In the genomic region with DNA sequence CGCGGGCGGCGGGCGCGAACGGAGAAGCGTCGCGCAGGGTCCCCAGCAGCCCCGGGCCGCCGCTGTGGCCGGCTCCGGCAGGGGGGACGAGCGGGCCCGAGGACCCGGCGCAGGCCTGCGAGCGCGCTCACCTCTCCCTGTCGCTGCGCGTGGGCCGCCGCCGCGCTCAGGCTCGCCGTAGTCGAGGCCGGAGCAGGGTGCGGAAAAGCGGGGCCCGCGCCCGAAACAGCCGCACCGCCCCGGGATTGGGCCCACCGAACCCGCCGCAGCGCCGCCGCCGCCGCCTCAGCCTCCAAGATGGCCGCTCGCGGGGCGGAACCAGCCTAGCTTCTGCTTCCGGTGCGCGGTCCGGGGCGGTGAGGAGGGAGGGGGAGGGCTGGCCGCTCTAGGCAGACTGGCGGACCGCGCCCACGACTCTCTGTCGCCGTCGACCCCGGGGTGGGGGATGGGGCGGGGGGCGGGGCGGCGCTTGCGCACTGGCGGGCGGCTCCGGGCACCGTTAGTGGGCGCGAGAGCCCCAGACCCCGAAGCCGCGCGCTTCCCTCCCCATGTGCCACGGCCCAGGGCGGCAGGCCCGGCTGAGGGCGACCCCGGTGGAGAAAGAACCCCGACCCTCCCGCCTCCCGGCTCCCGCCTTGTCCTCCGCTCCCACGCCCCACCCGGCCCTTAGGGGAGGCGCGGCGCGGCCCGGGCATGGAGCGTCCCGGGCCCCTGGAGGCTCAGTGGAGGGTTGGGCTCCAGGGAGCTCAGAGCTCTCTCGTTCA, we compare ENCODE assay signal across 1 cellular context.
TF ChIP-seq lines count a peak whose summit lies in the region.

A gene (minus strand): TSS at position 320 of the 764 bp plus-strand sequence. CDS start 5,862 bp downstream, outside the sequence.

TF ChIP-seq in HEK293, 187 proteins besides CTCF, POLR2A, EP300 and RAD21 (continued from another document and continues in another):
- TF ChIP-seq, protein P1, sequence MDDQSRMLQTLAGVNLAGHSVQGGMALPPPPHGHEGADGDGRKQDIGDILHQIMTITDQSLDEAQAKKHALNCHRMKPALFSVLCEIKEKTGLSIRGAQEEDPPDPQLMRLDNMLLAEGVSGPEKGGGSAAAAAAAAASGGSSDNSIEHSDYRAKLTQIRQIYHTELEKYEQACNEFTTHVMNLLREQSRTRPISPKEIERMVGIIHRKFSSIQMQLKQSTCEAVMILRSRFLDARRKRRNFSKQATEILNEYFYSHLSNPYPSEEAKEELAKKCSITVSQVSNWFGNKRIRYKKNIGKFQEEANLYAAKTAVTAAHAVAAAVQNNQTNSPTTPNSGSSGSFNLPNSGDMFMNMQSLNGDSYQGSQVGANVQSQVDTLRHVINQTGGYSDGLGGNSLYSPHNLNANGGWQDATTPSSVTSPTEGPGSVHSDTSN (CRISPR knock-in tag; IDR thresholded peaks at IDR 0.05) = peak; percentile 44; the same call in 1 of the 2 replicates
- TF ChIP-seq ZNF629 (tag by site-specific recombination; IDR thresholded peaks at IDR 0.05) = 0 out of 2 replicates have a peak, but pooled peaks have one; percentile 19
- 0 out of 2 replicates have a peak, but pooled peaks have one; percentile 29 for TF ChIP-seq ZNF600 (tag by site-specific recombination; IDR thresholded peaks at IDR 0.05)
- TF ChIP-seq ZEB2 (tag by site-specific recombination; IDR thresholded peaks at IDR 0.05) = peak; percentile 69; the same call in 1 of the 2 replicates
- TF ChIP-seq KLF9 (tag by site-specific recombination; IDR thresholded peaks at IDR 0.05; ENCODE audit: low read depth) = peak; percentile 62; the same call in 1 of the 2 replicates
- peak; percentile 53; the same call in 1 of the 2 replicates for TF ChIP-seq ZNF76 (tag by site-specific recombination; IDR thresholded peaks at IDR 0.05; ENCODE audit: borderline replicate concordance, low read depth)
- no peak for TF ChIP-seq GLIS2 (tag by site-specific recombination; IDR thresholded peaks at IDR 0.05)
- TF ChIP-seq, protein P2, sequence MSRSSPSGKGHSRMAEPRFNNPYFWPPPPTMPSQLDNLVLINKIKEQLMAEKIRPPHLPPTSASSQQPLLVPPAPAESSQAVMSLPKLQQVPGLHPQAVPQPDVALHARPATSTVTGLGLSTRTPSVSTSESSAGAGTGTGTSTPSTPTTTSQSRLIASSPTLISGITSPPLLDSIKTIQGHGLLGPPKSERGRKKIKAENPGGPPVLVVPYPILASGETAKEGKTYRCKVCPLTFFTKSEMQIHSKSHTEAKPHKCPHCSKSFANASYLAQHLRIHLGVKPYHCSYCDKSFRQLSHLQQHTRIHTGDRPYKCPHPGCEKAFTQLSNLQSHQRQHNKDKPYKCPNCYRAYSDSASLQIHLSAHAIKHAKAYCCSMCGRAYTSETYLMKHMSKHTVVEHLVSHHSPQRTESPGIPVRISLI (tag by site-specific recombination; IDR thresholded peaks at IDR 0.05) = no peak
- TF ChIP-seq, protein P3, sequence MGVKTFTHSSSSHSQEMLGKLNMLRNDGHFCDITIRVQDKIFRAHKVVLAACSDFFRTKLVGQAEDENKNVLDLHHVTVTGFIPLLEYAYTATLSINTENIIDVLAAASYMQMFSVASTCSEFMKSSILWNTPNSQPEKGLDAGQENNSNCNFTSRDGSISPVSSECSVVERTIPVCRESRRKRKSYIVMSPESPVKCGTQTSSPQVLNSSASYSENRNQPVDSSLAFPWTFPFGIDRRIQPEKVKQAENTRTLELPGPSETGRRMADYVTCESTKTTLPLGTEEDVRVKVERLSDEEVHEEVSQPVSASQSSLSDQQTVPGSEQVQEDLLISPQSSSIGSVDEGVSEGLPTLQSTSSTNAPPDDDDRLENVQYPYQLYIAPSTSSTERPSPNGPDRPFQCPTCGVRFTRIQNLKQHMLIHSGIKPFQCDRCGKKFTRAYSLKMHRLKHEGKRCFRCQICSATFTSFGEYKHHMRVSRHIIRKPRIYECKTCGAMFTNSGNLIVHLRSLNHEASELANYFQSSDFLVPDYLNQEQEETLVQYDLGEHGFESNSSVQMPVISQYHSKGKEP (tag by site-specific recombination; IDR thresholded peaks at IDR 0.05) = no peak
- peak; percentile 88 for TF ChIP-seq YY1 (tag by site-specific recombination; IDR thresholded peaks at IDR 0.05)
- TF ChIP-seq KLF1 (tag by site-specific recombination; IDR thresholded peaks at IDR 0.05) = peak; percentile 58
- TF ChIP-seq SP7 (tag by site-specific recombination; IDR thresholded peaks at IDR 0.05) = 0 out of 2 replicates have a peak, but pooled peaks have one; percentile 27
- peak; percentile 90 for TF ChIP-seq ZNF660 (tag by site-specific recombination; IDR thresholded peaks at IDR 0.05)
- peak; percentile 50; the same call in 1 of the 2 replicates for TF ChIP-seq ZBTB48 (tag by site-specific recombination; IDR thresholded peaks at IDR 0.05)
- peak; percentile 45; the same call in 1 of the 2 replicates for TF ChIP-seq GLIS1 (tag by site-specific recombination; IDR thresholded peaks at IDR 0.05)
- TF ChIP-seq ZSCAN30 (tag by site-specific recombination; IDR thresholded peaks at IDR 0.05) = peak; percentile 46
- peak; percentile 92 for TF ChIP-seq KLF8 (tag by site-specific recombination; IDR thresholded peaks at IDR 0.05)
- TF ChIP-seq PRDM1 (tag by site-specific recombination; IDR thresholded peaks at IDR 0.05) = no peak
- TF ChIP-seq ZBTB8A (tag by site-specific recombination; IDR thresholded peaks at IDR 0.05) = peak; percentile 83
- TF ChIP-seq IKZF3 (tag by site-specific recombination; IDR thresholded peaks at IDR 0.05) = no peak
- peak; percentile 47 for TF ChIP-seq ZNF335 (tag by site-specific recombination; conservative IDR thresholded peaks at IDR 0.05)
- no peak for TF ChIP-seq ZNF133 (tag by site-specific recombination; IDR thresholded peaks at IDR 0.05)
- TF ChIP-seq ZFHX2 (tag by site-specific recombination; conservative IDR thresholded peaks at IDR 0.05) = peak; percentile 80
- no peak for TF ChIP-seq ZNF707 (tag by site-specific recombination; IDR thresholded peaks at IDR 0.05)
- TF ChIP-seq, protein P4, sequence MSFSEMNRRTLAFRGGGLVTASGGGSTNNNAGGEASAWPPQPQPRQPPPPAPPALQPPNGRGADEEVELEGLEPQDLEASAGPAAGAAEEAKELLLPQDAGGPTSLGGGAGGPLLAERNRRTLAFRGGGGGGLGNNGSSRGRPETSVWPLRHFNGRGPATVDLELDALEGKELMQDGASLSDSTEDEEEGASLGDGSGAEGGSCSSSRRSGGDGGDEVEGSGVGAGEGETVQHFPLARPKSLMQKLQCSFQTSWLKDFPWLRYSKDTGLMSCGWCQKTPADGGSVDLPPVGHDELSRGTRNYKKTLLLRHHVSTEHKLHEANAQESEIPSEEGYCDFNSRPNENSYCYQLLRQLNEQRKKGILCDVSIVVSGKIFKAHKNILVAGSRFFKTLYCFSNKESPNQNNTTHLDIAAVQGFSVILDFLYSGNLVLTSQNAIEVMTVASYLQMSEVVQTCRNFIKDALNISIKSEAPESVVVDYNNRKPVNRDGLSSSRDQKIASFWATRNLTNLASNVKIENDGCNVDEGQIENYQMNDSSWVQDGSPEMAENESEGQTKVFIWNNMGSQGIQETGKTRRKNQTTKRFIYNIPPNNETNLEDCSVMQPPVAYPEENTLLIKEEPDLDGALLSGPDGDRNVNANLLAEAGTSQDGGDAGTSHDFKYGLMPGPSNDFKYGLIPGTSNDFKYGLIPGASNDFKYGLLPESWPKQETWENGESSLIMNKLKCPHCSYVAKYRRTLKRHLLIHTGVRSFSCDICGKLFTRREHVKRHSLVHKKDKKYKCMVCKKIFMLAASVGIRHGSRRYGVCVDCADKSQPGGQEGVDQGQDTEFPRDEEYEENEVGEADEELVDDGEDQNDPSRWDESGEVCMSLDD (tag by site-specific recombination; IDR thresholded peaks at IDR 0.05) = peak; percentile 54; the same call in 1 of the 2 replicates
- TF ChIP-seq, protein P5, sequence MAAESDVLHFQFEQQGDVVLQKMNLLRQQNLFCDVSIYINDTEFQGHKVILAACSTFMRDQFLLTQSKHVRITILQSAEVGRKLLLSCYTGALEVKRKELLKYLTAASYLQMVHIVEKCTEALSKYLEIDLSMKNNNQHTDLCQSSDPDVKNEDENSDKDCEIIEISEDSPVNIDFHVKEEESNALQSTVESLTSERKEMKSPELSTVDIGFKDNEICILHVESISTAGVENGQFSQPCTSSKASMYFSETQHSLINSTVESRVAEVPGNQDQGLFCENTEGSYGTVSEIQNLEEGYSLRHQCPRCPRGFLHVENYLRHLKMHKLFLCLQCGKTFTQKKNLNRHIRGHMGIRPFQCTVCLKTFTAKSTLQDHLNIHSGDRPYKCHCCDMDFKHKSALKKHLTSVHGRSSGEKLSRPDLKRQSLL (tag by site-specific recombination; IDR thresholded peaks at IDR 0.05) = peak; percentile 75
- peak; percentile 72; the same call in 1 of the 2 replicates for TF ChIP-seq ZNF501 (tag by site-specific recombination; IDR thresholded peaks at IDR 0.05)
- TF ChIP-seq EGR2 (tag by site-specific recombination; IDR thresholded peaks at IDR 0.05; ENCODE audit: low read depth) = peak; percentile 51; the same call in 1 of the 2 replicates
- TF ChIP-seq, protein P6, sequence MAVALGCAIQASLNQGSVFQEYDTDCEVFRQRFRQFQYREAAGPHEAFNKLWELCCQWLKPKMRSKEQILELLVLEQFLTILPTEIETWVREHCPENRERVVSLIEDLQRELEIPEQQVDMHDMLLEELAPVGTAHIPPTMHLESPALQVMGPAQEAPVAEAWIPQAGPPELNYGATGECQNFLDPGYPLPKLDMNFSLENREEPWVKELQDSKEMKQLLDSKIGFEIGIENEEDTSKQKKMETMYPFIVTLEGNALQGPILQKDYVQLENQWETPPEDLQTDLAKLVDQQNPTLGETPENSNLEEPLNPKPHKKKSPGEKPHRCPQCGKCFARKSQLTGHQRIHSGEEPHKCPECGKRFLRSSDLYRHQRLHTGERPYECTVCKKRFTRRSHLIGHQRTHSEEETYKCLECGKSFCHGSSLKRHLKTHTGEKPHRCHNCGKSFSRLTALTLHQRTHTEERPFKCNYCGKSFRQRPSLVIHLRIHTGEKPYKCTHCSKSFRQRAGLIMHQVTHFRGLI (tag by site-specific recombination; IDR thresholded peaks at IDR 0.05) = peak; percentile 81
- TF ChIP-seq, protein P7, sequence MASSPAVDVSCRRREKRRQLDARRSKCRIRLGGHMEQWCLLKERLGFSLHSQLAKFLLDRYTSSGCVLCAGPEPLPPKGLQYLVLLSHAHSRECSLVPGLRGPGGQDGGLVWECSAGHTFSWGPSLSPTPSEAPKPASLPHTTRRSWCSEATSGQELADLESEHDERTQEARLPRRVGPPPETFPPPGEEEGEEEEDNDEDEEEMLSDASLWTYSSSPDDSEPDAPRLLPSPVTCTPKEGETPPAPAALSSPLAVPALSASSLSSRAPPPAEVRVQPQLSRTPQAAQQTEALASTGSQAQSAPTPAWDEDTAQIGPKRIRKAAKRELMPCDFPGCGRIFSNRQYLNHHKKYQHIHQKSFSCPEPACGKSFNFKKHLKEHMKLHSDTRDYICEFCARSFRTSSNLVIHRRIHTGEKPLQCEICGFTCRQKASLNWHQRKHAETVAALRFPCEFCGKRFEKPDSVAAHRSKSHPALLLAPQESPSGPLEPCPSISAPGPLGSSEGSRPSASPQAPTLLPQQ (tag by site-specific recombination; IDR thresholded peaks at IDR 0.05) = peak; percentile 69
- TF ChIP-seq, protein P8, sequence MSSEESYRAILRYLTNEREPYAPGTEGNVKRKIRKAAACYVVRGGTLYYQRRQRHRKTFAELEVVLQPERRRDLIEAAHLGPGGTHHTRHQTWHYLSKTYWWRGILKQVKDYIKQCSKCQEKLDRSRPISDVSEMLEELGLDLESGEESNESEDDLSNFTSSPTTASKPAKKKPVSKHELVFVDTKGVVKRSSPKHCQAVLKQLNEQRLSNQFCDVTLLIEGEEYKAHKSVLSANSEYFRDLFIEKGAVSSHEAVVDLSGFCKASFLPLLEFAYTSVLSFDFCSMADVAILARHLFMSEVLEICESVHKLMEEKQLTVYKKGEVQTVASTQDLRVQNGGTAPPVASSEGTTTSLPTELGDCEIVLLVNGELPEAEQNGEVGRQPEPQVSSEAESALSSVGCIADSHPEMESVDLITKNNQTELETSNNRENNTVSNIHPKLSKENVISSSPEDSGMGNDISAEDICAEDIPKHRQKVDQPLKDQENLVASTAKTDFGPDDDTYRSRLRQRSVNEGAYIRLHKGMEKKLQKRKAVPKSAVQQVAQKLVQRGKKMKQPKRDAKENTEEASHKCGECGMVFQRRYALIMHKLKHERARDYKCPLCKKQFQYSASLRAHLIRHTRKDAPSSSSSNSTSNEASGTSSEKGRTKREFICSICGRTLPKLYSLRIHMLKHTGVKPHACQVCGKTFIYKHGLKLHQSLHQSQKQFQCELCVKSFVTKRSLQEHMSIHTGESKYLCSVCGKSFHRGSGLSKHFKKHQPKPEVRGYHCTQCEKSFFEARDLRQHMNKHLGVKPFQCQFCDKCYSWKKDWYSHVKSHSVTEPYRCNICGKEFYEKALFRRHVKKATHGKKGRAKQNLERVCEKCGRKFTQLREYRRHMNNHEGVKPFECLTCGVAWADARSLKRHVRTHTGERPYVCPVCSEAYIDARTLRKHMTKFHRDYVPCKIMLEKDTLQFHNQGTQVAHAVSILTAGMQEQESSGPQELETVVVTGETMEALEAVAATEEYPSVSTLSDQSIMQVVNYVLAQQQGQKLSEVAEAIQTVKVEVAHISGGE (tag by site-specific recombination; conservative IDR thresholded peaks at IDR 0.05; ENCODE audit: low read depth) = peak; percentile 89
- peak; percentile 90 for TF ChIP-seq ZBTB20 (tag by site-specific recombination; IDR thresholded peaks at IDR 0.05)
- TF ChIP-seq SP2 (tag by site-specific recombination; IDR thresholded peaks at IDR 0.05) = peak; percentile 80
- TF ChIP-seq SP3 (tag by site-specific recombination; IDR thresholded peaks at IDR 0.05) = peak; percentile 74
- no peak for TF ChIP-seq ZNF558 (tag by site-specific recombination; IDR thresholded peaks at IDR 0.05)
- no peak for TF ChIP-seq ZNF221 (tag by site-specific recombination; IDR thresholded peaks at IDR 0.05; ENCODE audit: borderline replicate concordance)
- TF ChIP-seq, protein P9, sequence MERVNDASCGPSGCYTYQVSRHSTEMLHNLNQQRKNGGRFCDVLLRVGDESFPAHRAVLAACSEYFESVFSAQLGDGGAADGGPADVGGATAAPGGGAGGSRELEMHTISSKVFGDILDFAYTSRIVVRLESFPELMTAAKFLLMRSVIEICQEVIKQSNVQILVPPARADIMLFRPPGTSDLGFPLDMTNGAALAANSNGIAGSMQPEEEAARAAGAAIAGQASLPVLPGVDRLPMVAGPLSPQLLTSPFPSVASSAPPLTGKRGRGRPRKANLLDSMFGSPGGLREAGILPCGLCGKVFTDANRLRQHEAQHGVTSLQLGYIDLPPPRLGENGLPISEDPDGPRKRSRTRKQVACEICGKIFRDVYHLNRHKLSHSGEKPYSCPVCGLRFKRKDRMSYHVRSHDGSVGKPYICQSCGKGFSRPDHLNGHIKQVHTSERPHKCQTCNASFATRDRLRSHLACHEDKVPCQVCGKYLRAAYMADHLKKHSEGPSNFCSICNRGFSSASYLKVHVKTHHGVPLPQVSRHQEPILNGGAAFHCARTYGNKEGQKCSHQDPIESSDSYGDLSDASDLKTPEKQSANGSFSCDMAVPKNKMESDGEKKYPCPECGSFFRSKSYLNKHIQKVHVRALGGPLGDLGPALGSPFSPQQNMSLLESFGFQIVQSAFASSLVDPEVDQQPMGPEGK (tag by site-specific recombination; IDR thresholded peaks at IDR 0.05) = peak; percentile 51
- TF ChIP-seq HOXD13 (CRISPR knock-in tag; IDR thresholded peaks at IDR 0.05; ENCODE audit: borderline replicate concordance) = no peak
